ENCODE assay signal across 8 cellular contexts in genomic region chr10:74824184-74825032, GRCh38. TPM values are rescaled to one million over a fixed set of nuclear protein-coding genes. Genes with fewer than 3 reads are reported as not detected.
DNase-seq lines count a peak whose midpoint lies in the region; ATAC-seq and TF ChIP-seq lines count a peak whose summit lies in the region.

No MANE protein-coding gene starts in this region.

- TF ChIP-seq CTCF in BE2C (IDR thresholded peaks at IDR 0.05; ENCODE audit: low read depth, low read length) (no peak), NB4 (IDR thresholded peaks at IDR 0.05; ENCODE audit: low read depth, low read length) (no peak), kidney epithelial cell (IDR thresholded peaks at IDR 0.05; ENCODE audit: insufficient read depth, low read length, poor library complexity, severe bottlenecking) (no peak)

- H3K27me3 ChIP-seq in BE2C (no peaks in the 10 kb centered on the region), kidney epithelial cell (ENCODE audit: control insufficient read depth, insufficient read depth, low read length) (no peaks in the 10 kb centered on the region)

- no peaks in the 10 kb centered on the region for H3K36me3 ChIP-seq in BE2C
- no peaks in the 10 kb centered on the region for H3K36me3 ChIP-seq in kidney epithelial cell (ENCODE audit: control insufficient read depth, insufficient read depth, low read length)

- ATAC-seq in HG03095 (IDR thresholded peaks at IDR 0.05; ENCODE audit: unreplicated experiment) (no peak), GM19023 (IDR thresholded peaks at IDR 0.05; ENCODE audit: unreplicated experiment) (no peak)

- DNase-seq in BE2C (no peak), NB4 (ENCODE audit: low read depth) (no peak), kidney epithelial cell (ENCODE audit: low read depth) (no peak), DMS153 treated with DMSO at 0.1 percent for 48 hours (lab: John Stamatoyannopoulos, UW; ENCODE audit: unreplicated experiment) (no peak)
- DNase-seq in activated naive CD8-positive, alpha-beta T cell treated with anti-CD3 and anti-CD28 coated beads, Interleukin-2, amount 50 U/mL, for 16 hours (ENCODE audit: low read depth, low spot score): peak; percentile 1
- DNase-seq in stimulated activated CD4-positive, alpha-beta T cell treated with anti-CD3 and anti-CD28 coated beads, TNF-alpha, amount 100 ng/mL, for 48 hours (ENCODE audit: low read depth in 3 of 3): peak in 2 of 3 donors; percentile 1 to 21

- peaks cover 23% of the 10 kb centered on the region for H3K4me1 ChIP-seq in BE2C

- no peak for TF ChIP-seq POLR2A in NB4 (IDR thresholded peaks at IDR 0.05; ENCODE audit: extremely low read depth, insufficient read length)

- H3K4me3 ChIP-seq in BE2C (ENCODE audit: low read depth, low read length) (peak overlapping the region; percentile 82), NB4 (ENCODE audit: low read depth, low read length) (peak overlapping the region; percentile 60), kidney epithelial cell (ENCODE audit: low read depth, low read length) (peak overlapping the region; percentile 78)

- H3K9me3 ChIP-seq in BE2C: no peaks in the 10 kb centered on the region

RNA-seq across cellular contexts. Expression of gene KAT6B, which starts 2.0 kb away (rescaled TPM):
- polyA plus RNA-seq in BE2C (2012; ENCODE audit: insufficient read depth, insufficient read length, low read depth): 18.0 TPM
- 8.0 and 11.4 TPM in 2 replicates for total RNA-seq in kidney epithelial cell

Comparison
In these comparisons a context has a peak if more than half of its experiments do, and no peak if none do; other contexts are left out.
1. DNase-seq: peak in activated naive CD8-positive, alpha-beta T cell treated with anti-CD3 and anti-CD28 coated beads, Interleukin-2, amount 50 U/mL, for 16 hours (single experiment) and stimulated activated CD4-positive, alpha-beta T cell treated with anti-CD3 and anti-CD28 coated beads, TNF-alpha, amount 100 ng/mL, for 48 hours (2 of 3); none in BE2C (single experiment), NB4 (single experiment), kidney epithelial cell (single experiment) and DMS153 treated with DMSO at 0.1 percent for 48 hours (single experiment).
2. Peak in every context shown above with its lines, with median percentiles within 50 percentile points of each other: H3K4me3 ChIP-seq.